Comparison of ENCODE assay signal across 8 cellular contexts in the genomic region with DNA sequence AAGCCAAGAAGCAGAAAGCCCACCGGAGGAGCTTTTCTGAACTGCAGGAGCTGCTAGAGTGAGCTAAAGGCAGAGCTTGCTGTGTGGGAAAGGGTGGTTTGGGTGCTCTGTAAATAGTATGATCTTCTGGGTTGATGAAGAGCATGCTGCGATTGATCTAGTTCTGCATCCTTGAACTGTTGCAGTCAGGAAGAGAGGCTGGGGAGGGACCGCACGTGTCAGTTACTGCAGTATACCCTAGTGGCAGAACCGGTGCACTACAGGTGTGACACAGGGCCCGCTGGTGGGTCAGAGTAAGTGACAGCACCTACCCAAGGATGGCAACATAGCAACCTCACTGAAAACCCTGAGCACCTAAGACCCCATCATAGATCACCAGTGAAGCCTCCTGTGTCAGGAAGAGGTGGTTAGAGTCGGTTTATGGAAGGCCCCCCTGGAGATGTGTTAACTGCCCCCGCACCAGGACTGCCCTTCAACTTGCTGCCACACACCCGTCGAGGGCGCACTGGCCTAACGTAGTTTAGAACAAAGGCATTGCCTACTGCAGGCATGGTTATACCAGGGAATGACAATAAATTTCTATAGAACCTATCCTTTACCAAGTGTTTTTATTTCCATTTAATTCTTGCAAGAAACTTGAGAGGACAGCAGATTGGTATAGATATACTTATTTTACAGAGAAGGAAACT.
DNase-seq lines count a peak whose midpoint lies in the region; ATAC-seq and TF ChIP-seq lines count a peak whose summit lies in the region.

No MANE protein-coding gene starts in this region.

- intact Hi-C loops in Right ventricle myocardium inferior (cut with DNase I): no loop called here

- H3K4me3 ChIP-seq in cardiac muscle cell: no peak overlapping the region
- no peak overlapping the region for H3K4me3 ChIP-seq in choroid plexus epithelial cell (ENCODE audit: low read depth, low read length)
- no peak overlapping the region for H3K4me3 ChIP-seq in retinal pigment epithelial cell (ENCODE audit: low read length)

- no peaks in the 10 kb centered on the region for H3K4me1 ChIP-seq in cardiac muscle cell (ENCODE audit: low read depth)

- no peak for ATAC-seq in Right ventricle myocardium inferior
- peak; percentile 89 for ATAC-seq in HG03432 (IDR thresholded peaks at IDR 0.05; ENCODE audit: unreplicated experiment)
- ATAC-seq in GM21529 (IDR thresholded peaks at IDR 0.05; ENCODE audit: unreplicated experiment): no peak

- no peaks in the 10 kb centered on the region for H3K36me3 ChIP-seq in cardiac muscle cell

- H3K27ac ChIP-seq in cardiac muscle cell: no peak overlapping the region

- H3K9me3 ChIP-seq in cardiac muscle cell (ENCODE audit: low read depth): no peaks in the 10 kb centered on the region

- H3K27me3 ChIP-seq in cardiac muscle cell: peaks cover 3% of the 10 kb centered on the region

- DNase-seq in cardiac muscle cell (ENCODE audit: low read depth in 1 of 2, low spot score in 1 of 2) (peak in 1 of 2 donors; percentile 47), Right ventricle myocardium inferior (ENCODE audit: missing footprints) (no peak), UCSD-AML1 (lab: John Stamatoyannopoulos, UW; ENCODE audit: unreplicated experiment) (peak; percentile 21), choroid plexus epithelial cell (ENCODE audit: low read depth) (no peak), retinal pigment epithelial cell (ENCODE audit: low read depth) (no peak), NCI-H146 treated with DMSO at 0.1 percent for 48 hours (lab: John Stamatoyannopoulos, UW; ENCODE audit: unreplicated experiment) (no peak)

- TF ChIP-seq CTCF in cardiac muscle cell (IDR thresholded peaks at IDR 0.05; ENCODE audit: low read depth, low read length) (peak; percentile 27), choroid plexus epithelial cell (conservative IDR thresholded peaks at IDR 0.05; ENCODE audit: low read depth, low read length) (peak; percentile 23), retinal pigment epithelial cell (conservative IDR thresholded peaks at IDR 0.05; ENCODE audit: low read depth, low read length) (peak; percentile 12)
